In genomic region chr12:3803865-3804472, GRCh38 we compare ENCODE assay signal across 8 cellular contexts. TPM values are rescaled to one million over a fixed set of nuclear protein-coding genes. Genes with fewer than 3 reads are reported as not detected.
DNase-seq lines count a peak whose midpoint lies in the region; ATAC-seq and TF ChIP-seq lines count a peak whose summit lies in the region.

No MANE protein-coding gene starts in this region.

- H3K4me3 ChIP-seq in LNCaP clone FGC (ENCODE audit: low read depth, low read length) (no peak overlapping the region), fibroblast of villous mesenchyme (ENCODE audit: low read depth, low read length) (no peak overlapping the region)

- no peak overlapping the region for H3K4me3 Mint-ChIP-seq in activated T-cell treated with anti-CD3 and anti-CD28 coated beads, Interleukin-2, amount 50 U/mL, for 72 hours

- H3K4me1 Mint-ChIP-seq in activated T-cell treated with anti-CD3 and anti-CD28 coated beads, Interleukin-2, amount 50 U/mL, for 72 hours (ENCODE audit: low read depth), result peaks cover 19% of the 10 kb centered on the region

- no peaks in the 10 kb centered on the region for H3K27me3 Mint-ChIP-seq in activated T-cell treated with anti-CD3 and anti-CD28 coated beads, Interleukin-2, amount 50 U/mL, for 72 hours (ENCODE audit: low read depth)

- in situ Hi-C loops in G401 (cut with HindIII; ENCODE audit: low sequenced_read_pairs), result no loop called here

- no peak overlapping the region for H3K27ac Mint-ChIP-seq in activated T-cell treated with anti-CD3 and anti-CD28 coated beads, Interleukin-2, amount 50 U/mL, for 72 hours

- peak; percentile 97 for TF ChIP-seq CTCF in LNCaP clone FGC (IDR thresholded peaks at IDR 0.05; ENCODE audit: control insufficient read depth, extremely low read depth, insufficient read depth)
- TF ChIP-seq CTCF in fibroblast of villous mesenchyme (IDR thresholded peaks at IDR 0.05; ENCODE audit: insufficient read depth, low read depth, low read length), result peak; percentile 90

- peak; percentile 62 to 75 for ATAC-seq in activated T-cell treated with anti-CD3 and anti-CD28 coated beads, Interleukin-2, amount 50 U/mL, for 72 hours (replicated peaks in 1 of 2)
- no peak for ATAC-seq in HG02973 (IDR thresholded peaks at IDR 0.05; ENCODE audit: unreplicated experiment)

- DNase-seq in G401 (ENCODE audit: low spot score), result peak; percentile 78
- peak; percentile 53 for DNase-seq in LNCaP clone FGC (ENCODE audit: low read depth)
- peak; percentile 61 for DNase-seq in RPMI7951 (ENCODE audit: low read depth)
- DNase-seq in activated T-cell treated with anti-CD3 and anti-CD28 coated beads, Interleukin-2, amount 50 U/mL, for 72 hours, result peak; percentile 67 to 71
- peak; percentile 73 for DNase-seq in fibroblast of villous mesenchyme (ENCODE audit: low read depth)
- DNase-seq in non-pigmented ciliary epithelial cell (ENCODE audit: low read depth), result peak; percentile 28
- peak in 41 of 49 donors; percentile 1 to 73 (median 31) for DNase-seq in substantia nigra (lab: John Stamatoyannopoulos, UW)

- H3K27ac ChIP-seq in substantia nigra (ENCODE audit: low read depth, low read length, poor library complexity, severe bottlenecking), result no peak overlapping the region

- H3K36me3 Mint-ChIP-seq in activated T-cell treated with anti-CD3 and anti-CD28 coated beads, Interleukin-2, amount 50 U/mL, for 72 hours (ENCODE audit: insufficient read depth in 2 of 2), result no peaks in the 10 kb centered on the region

- H3K9me3 Mint-ChIP-seq in activated T-cell treated with anti-CD3 and anti-CD28 coated beads, Interleukin-2, amount 50 U/mL, for 72 hours, result no peaks in the 10 kb centered on the region

RNA-seq across cellular contexts. Expression of gene CRACR2A, which starts 51.1 kb away (rescaled TPM):
- not detected in 2 replicates for total RNA-seq in G401 (2014; rRNA removed; shearing (Covaris generic))
- total RNA-seq in RPMI7951 (2014; rRNA removed; shearing (Covaris generic)), result 12.4 and 17.9 TPM in 2 replicates
- 10 to 100 TPM; 20.0 to 25.5 TPM for total RNA-seq in activated T-cell treated with anti-CD3 and anti-CD28 coated beads, Interleukin-2, amount 50 U/mL, for 72 hours
- total RNA-seq in fibroblast of villous mesenchyme, result 9.5 and 15.5 TPM in 2 replicates

Comparison
In these comparisons a context has a peak if more than half of its experiments do, and no peak if none do; other contexts are left out.
1. DNase-seq: peak in every context shown above with its lines; median percentile 78 in G401; 73 in fibroblast of villous mesenchyme; 69 in activated T-cell treated with anti-CD3 and anti-CD28 coated beads, Interleukin-2, amount 50 U/mL, for 72 hours; 61 in RPMI7951; 53 in LNCaP clone FGC; 31 in substantia nigra; 28 in non-pigmented ciliary epithelial cell.
2. RNA of gene CRACR2A, which starts 51.1 kb away (total RNA-seq): 20.0 to 25.5 TPM in activated T-cell treated with anti-CD3 and anti-CD28 coated beads, Interleukin-2, amount 50 U/mL, for 72 hours, 12.4 to 17.9 TPM in RPMI7951 and 9.5 to 15.5 TPM in fibroblast of villous mesenchyme; not detected in G401; every median in the first group is over 10 times any median in the second.